Comparison of ENCODE assay signal across 8 cellular contexts in genomic region chr19:1258161-1258492, GRCh38. TPM values are rescaled to one million over a fixed set of nuclear protein-coding genes. Genes with fewer than 3 reads are reported as not detected.
A peak's percentile ranks its signal among the peaks of the same experiment; 100 is the strongest.
DNase-seq lines count a peak whose midpoint lies in the region; ATAC-seq, FAIRE-seq and TF ChIP-seq lines count a peak whose summit lies in the region.

No MANE protein-coding gene starts in this region.

- no peak overlapping the region for H2AFZ ChIP-seq in GM23338
- H2AFZ ChIP-seq in keratinocyte (ENCODE audit: control insufficient read depth, low read length), result no peak overlapping the region

- TF ChIP-seq CTCF in GM23338 (conservative IDR thresholded peaks at IDR 0.05; ENCODE audit: low read depth in 2 of 2), result no peak
- no peak for TF ChIP-seq CTCF in WTC11 (IDR thresholded peaks at IDR 0.05)
- no peak for TF ChIP-seq CTCF in keratinocyte (optimal IDR thresholded peaks at IDR 0.05 in 1 of 3, IDR thresholded peaks at IDR 0.05 in 1 of 3, conservative IDR thresholded peaks at IDR 0.05 in 1 of 3; ENCODE audit: extremely low read depth in 1 of 3, insufficient read depth in 2 of 3, low read length in 3 of 3)
- TF ChIP-seq CTCF in foreskin fibroblast (IDR thresholded peaks at IDR 0.05; ENCODE audit: low read depth, low read length), result no peak

- H3F3A ChIP-seq in GM23338 (replicated peaks; ENCODE audit: low read depth), result peaks cover 73% of the 10 kb centered on the region

- H3K79me2 ChIP-seq in GM23338 (replicated peaks; ENCODE audit: insufficient read depth) (peaks cover 26% of the 10 kb centered on the region), keratinocyte (ENCODE audit: control insufficient read depth, insufficient read depth, low read length) (peaks cover 44% of the 10 kb centered on the region)

- H3K27me3 Mint-ChIP-seq in GM23338 (ENCODE audit: insufficient read depth, low read depth, poor library complexity) (peaks cover 35% of the 10 kb centered on the region), WTC11 (ENCODE audit: low read depth) (no peaks in the 10 kb centered on the region)
- no peaks in the 10 kb centered on the region for H3K27me3 Mint-ChIP-seq in stimulated activated naive CD8-positive, alpha-beta T cell treated with anti-CD3 and anti-CD28 coated beads, Interleukin-15, Interleukin-2, amounts not matched to agents 100 ng/mL and 50 ng/mL, for 24 hours

- H3K4me1 Mint-ChIP-seq in GM23338 (peaks cover 58% of the 10 kb centered on the region), WTC11 (peaks cover 47% of the 10 kb centered on the region)
- peaks cover 66% of the 10 kb centered on the region for H3K4me1 Mint-ChIP-seq in stimulated activated naive CD8-positive, alpha-beta T cell treated with anti-CD3 and anti-CD28 coated beads, Interleukin-15, Interleukin-2, amounts not matched to agents 100 ng/mL and 50 ng/mL, for 24 hours (ENCODE audit: low read depth)

- POLR2A ChIA-PET in WTC11 (lab: Charles Lee), result interaction anchor here (3.6 kb wide), 1 partner anchor 10 kb away, joined by 31 read pairs; the partner anchor contains the start of gene CIRBP

- H3K36me3 Mint-ChIP-seq in GM23338 (ENCODE audit: low read depth) (peaks cover 52% of the 10 kb centered on the region), WTC11 (peaks cover 33% of the 10 kb centered on the region)
- H3K36me3 Mint-ChIP-seq in stimulated activated naive CD8-positive, alpha-beta T cell treated with anti-CD3 and anti-CD28 coated beads, Interleukin-15, Interleukin-2, amounts not matched to agents 100 ng/mL and 50 ng/mL, for 24 hours (ENCODE audit: low read depth), result peaks cover 26% of the 10 kb centered on the region

- DNase-seq in GM23338 (ENCODE audit: low spot score), result no peak
- no peak for DNase-seq in WTC11 (ENCODE audit: low spot score)
- DNase-seq in keratinocyte (ENCODE audit: low read depth, low spot score), result no peak
- no peak for DNase-seq in NCI-H748 (lab: John Stamatoyannopoulos, UW; ENCODE audit: unreplicated experiment)
- no peak for DNase-seq in foreskin fibroblast
- no peak for DNase-seq in GM03348 (ENCODE audit: low spot score)

- dilution Hi-C loops in keratinocyte (cut with MboI; ENCODE audit: extremely low pct_ligation_motif_present, low sequenced_read_pairs), result no loop called here

- H3K9me1 ChIP-seq in keratinocyte (ENCODE audit: control insufficient read depth, extremely low read depth, insufficient read depth, low read length), result no peaks in the 10 kb centered on the region

- H3K4me3 Mint-ChIP-seq in GM23338 (peak overlapping the region; percentile 39; the same call in 1 of the 3 replicates), WTC11 (0 out of 2 replicates have a peak overlapping the region, but pooled peaks have one; percentile 4)
- peak overlapping the region; percentile 58 for H3K4me3 Mint-ChIP-seq in stimulated activated naive CD8-positive, alpha-beta T cell treated with anti-CD3 and anti-CD28 coated beads, Interleukin-15, Interleukin-2, amounts not matched to agents 100 ng/mL and 50 ng/mL, for 24 hours

- H4K20me1 ChIP-seq in GM23338 (replicated peaks; ENCODE audit: insufficient read depth) (peaks cover 24% of the 10 kb centered on the region), keratinocyte (ENCODE audit: control insufficient read depth, extremely low read depth, insufficient read depth, low read length) (peaks cover 18% of the 10 kb centered on the region)

- no peaks in the 10 kb centered on the region for H3K9me3 ChIP-seq in keratinocyte (ENCODE audit: control insufficient read depth, low read depth, low read length)

- H3K9me3 Mint-ChIP-seq in GM23338 (no peaks in the 10 kb centered on the region; the same call in 1 of the 3 replicates), WTC11 (no peaks in the 10 kb centered on the region)
- H3K9me3 Mint-ChIP-seq in stimulated activated naive CD8-positive, alpha-beta T cell treated with anti-CD3 and anti-CD28 coated beads, Interleukin-15, Interleukin-2, amounts not matched to agents 100 ng/mL and 50 ng/mL, for 24 hours, result no peaks in the 10 kb centered on the region

- ATAC-seq in GM23338, result no peak
- no peak for ATAC-seq in WTC11
- no peak for ATAC-seq in GM21619 (IDR thresholded peaks at IDR 0.05; ENCODE audit: unreplicated experiment)

- no peak overlapping the region for H3K4me3 ChIP-seq in GM23338
- no peak overlapping the region for H3K4me3 ChIP-seq in keratinocyte (ENCODE audit: control insufficient read depth in 2 of 3, extremely low read depth in 1 of 3, insufficient read depth in 2 of 3, low read depth in 1 of 3, low read length in 3 of 3)
- H3K4me3 ChIP-seq in foreskin fibroblast (ENCODE audit: low read depth in 1 of 2, low read length in 2 of 2), result no peak overlapping the region

- H3K27ac Mint-ChIP-seq in GM23338 (no peak overlapping the region), WTC11 (peak overlapping the region; percentile 78; the same call in 1 of the 2 replicates)
- H3K27ac Mint-ChIP-seq in stimulated activated naive CD8-positive, alpha-beta T cell treated with anti-CD3 and anti-CD28 coated beads, Interleukin-15, Interleukin-2, amounts not matched to agents 100 ng/mL and 50 ng/mL, for 24 hours, result peak overlapping the region; percentile 93

- H3K27ac ChIP-seq in GM23338 (ENCODE audit: low read depth) (peak overlapping the region; percentile 94), keratinocyte (ENCODE audit: control insufficient read depth, insufficient read depth, low read length) (no peak overlapping the region)

- no peaks in the 10 kb centered on the region for H3K27me3 ChIP-seq in GM23338 (ENCODE audit: insufficient read depth)
- no peaks in the 10 kb centered on the region for H3K27me3 ChIP-seq in keratinocyte (ENCODE audit: control insufficient read depth, extremely low read depth, insufficient read depth, low read length)

- peaks cover 50% of the 10 kb centered on the region for H3K4me1 ChIP-seq in GM23338 (ENCODE audit: insufficient read depth)
- H3K4me1 ChIP-seq in keratinocyte (ENCODE audit: control insufficient read depth, extremely low read depth, insufficient read depth, low read length), result peaks cover 61% of the 10 kb centered on the region

- FAIRE-seq in keratinocyte (lab: Jason Lieb, UNC), result no peak

- H3K36me3 ChIP-seq in GM23338 (ENCODE audit: insufficient read depth) (peaks cover 19% of the 10 kb centered on the region), keratinocyte (ENCODE audit: control insufficient read depth in 2 of 2, extremely low read depth in 1 of 2, insufficient read depth in 2 of 2, low read length in 2 of 2) (peaks cover 28 to 46% of the 10 kb centered on the region in 2 experiments)

- H3K4me2 ChIP-seq in GM23338, result peak overlapping the region; percentile 35; the same call in 1 of the 2 replicates
- peak overlapping the region; percentile 16 for H3K4me2 ChIP-seq in keratinocyte (ENCODE audit: control insufficient read depth, extremely low read depth, insufficient read depth, low read depth, low read length)

- no peaks in the 10 kb centered on the region for H3K9me2 ChIP-seq in GM23338 (ENCODE audit: insufficient read depth)

- CTCF ChIA-PET in WTC11 (lab: Charles Lee), result interaction anchor here (1.0 to 15.6 kb wide), 3 partner anchors 8 to 133 kb away, joined by 5 to 648 read pairs (median 17); partner anchors contain the start of gene ATP5F1D

- H3K9ac ChIP-seq in keratinocyte (ENCODE audit: control insufficient read depth, extremely low read depth, insufficient read depth, low read length), result peak overlapping the region; percentile 15

RNA-seq across cellular contexts. Expression of gene MIDN, which starts 9.7 kb away (rescaled TPM):
- total RNA-seq in GM23338 (2014; rRNA removed; shearing (Covaris generic)), result 84.5 and 113 TPM in 2 replicates
- polyA plus RNA-seq in GM23338 (2016; fragmentation: Nextera tagmentation; extraction: Ambion mirVana), result 28.6 and 33.3 TPM in 2 replicates
- 189 to 190 TPM (median 189 TPM) in 3 replicates for total RNA-seq in WTC11 (2021)
- polyA plus RNA-seq in keratinocyte, result 4.7 to 14.1 TPM (median 6.8 TPM) in 3 replicates
- polyA plus RNA-seq in keratinocyte (2011; ENCODE audit: low read depth), result 9.3 TPM
- polyA plus RNA-seq in keratinocyte (2011; cell fraction: cytosol; rRNA removed), result 3.8 and 6.9 TPM in 2 replicates
- polyA plus RNA-seq in keratinocyte (2011; cell fraction: nucleus; rRNA removed), result 23.5 and 31.4 TPM in 2 replicates
- polyA plus RNA-seq in keratinocyte (2012; ENCODE audit: low replicate concordance), result 23.0 and 30.3 TPM in 2 replicates
- polyA minus RNA-seq in keratinocyte, result 5.9 to 26.1 TPM (median 6.6 TPM) in 3 replicates
- 44.9 TPM for polyA minus RNA-seq in keratinocyte (2011; cell fraction: cytosol; rRNA and poly(A)+ RNA removed)
- 31.4 and 35.8 TPM in 2 replicates for polyA minus RNA-seq in keratinocyte (2011; cell fraction: nucleus; rRNA and poly(A)+ RNA removed)

RNA-seq across cellular contexts. Expression of gene CIRBP, which starts 11.0 kb away (rescaled TPM):
- 152 and 202 TPM in 2 replicates for total RNA-seq in GM23338 (2014; rRNA removed; shearing (Covaris generic))
- polyA plus RNA-seq in GM23338 (2016; fragmentation: Nextera tagmentation; extraction: Ambion mirVana) (153 and 160 TPM in 2 replicates), keratinocyte (97.5 to 164 TPM (median 113 TPM) in 3 replicates)
- 256 to 298 TPM (median 256 TPM) in 3 replicates for total RNA-seq in WTC11 (2021)
- 140 TPM for polyA plus RNA-seq in keratinocyte (2011; ENCODE audit: low read depth)
- polyA plus RNA-seq in keratinocyte (2011; cell fraction: cytosol; rRNA removed), result 57.4 and 107 TPM in 2 replicates
- 226 and 247 TPM in 2 replicates for polyA plus RNA-seq in keratinocyte (2011; cell fraction: nucleus; rRNA removed)
- 130 and 149 TPM in 2 replicates for polyA plus RNA-seq in keratinocyte (2012; ENCODE audit: low replicate concordance)
- polyA minus RNA-seq in keratinocyte, result 15.5 to 48.4 TPM (median 20.1 TPM) in 3 replicates
- polyA minus RNA-seq in keratinocyte (2011; cell fraction: cytosol; rRNA and poly(A)+ RNA removed), result 122 TPM
- 28.2 and 42.2 TPM in 2 replicates for polyA minus RNA-seq in keratinocyte (2011; cell fraction: nucleus; rRNA and poly(A)+ RNA removed)

RNA-seq across cellular contexts. Expression of gene ATP5F1D, which starts 16.6 kb away (rescaled TPM):
- 78.7 and 139 TPM in 2 replicates for total RNA-seq in GM23338 (2014; rRNA removed; shearing (Covaris generic))
- 396 and 420 TPM in 2 replicates for polyA plus RNA-seq in GM23338 (2016; fragmentation: Nextera tagmentation; extraction: Ambion mirVana)
- total RNA-seq in WTC11 (2021), result 262 to 277 TPM (median 270 TPM) in 3 replicates
- polyA plus RNA-seq in keratinocyte, result 51.3 to 95.4 TPM (median 80.0 TPM) in 3 replicates
- polyA plus RNA-seq in keratinocyte (2011; ENCODE audit: low read depth), result 74.6 TPM
- 33.2 and 137 TPM in 2 replicates for polyA plus RNA-seq in keratinocyte (2011; cell fraction: cytosol; rRNA removed)
- 27.1 and 36.2 TPM in 2 replicates for polyA plus RNA-seq in keratinocyte (2011; cell fraction: nucleus; rRNA removed)
- 91.2 and 205 TPM in 2 replicates for polyA plus RNA-seq in keratinocyte (2012; ENCODE audit: low replicate concordance)
- polyA minus RNA-seq in keratinocyte, result 23.4 to 39.5 TPM (median 25.4 TPM) in 3 replicates
- polyA minus RNA-seq in keratinocyte (2011; cell fraction: cytosol; rRNA and poly(A)+ RNA removed), result 297 TPM
- 29.9 and 36.3 TPM in 2 replicates for polyA minus RNA-seq in keratinocyte (2011; cell fraction: nucleus; rRNA and poly(A)+ RNA removed)

RNA-seq across cellular contexts. Expression of gene FAM174C, which starts 17.2 kb away (rescaled TPM):
- total RNA-seq in GM23338 (2014; rRNA removed; shearing (Covaris generic)), result 39.2 and 60.4 TPM in 2 replicates
- polyA plus RNA-seq in GM23338 (2016; fragmentation: Nextera tagmentation; extraction: Ambion mirVana) (62.3 and 68.0 TPM in 2 replicates), keratinocyte (18.5 to 30.1 TPM (median 27.6 TPM) in 3 replicates)
- total RNA-seq in WTC11 (2021), result 59.4 to 65.9 TPM (median 65.7 TPM) in 3 replicates
- 16.5 TPM for polyA plus RNA-seq in keratinocyte (2011; ENCODE audit: low read depth)
- 23.5 and 65.8 TPM in 2 replicates for polyA plus RNA-seq in keratinocyte (2011; cell fraction: cytosol; rRNA removed)
- 16.3 and 21.3 TPM in 2 replicates for polyA plus RNA-seq in keratinocyte (2011; cell fraction: nucleus; rRNA removed)
- 45.3 and 60.9 TPM in 2 replicates for polyA plus RNA-seq in keratinocyte (2012; ENCODE audit: low replicate concordance)
- 7.1 to 15.1 TPM (median 8.0 TPM) in 3 replicates for polyA minus RNA-seq in keratinocyte
- 49.3 TPM for polyA minus RNA-seq in keratinocyte (2011; cell fraction: cytosol; rRNA and poly(A)+ RNA removed)
- 3.1 and 5.0 TPM in 2 replicates for polyA minus RNA-seq in keratinocyte (2011; cell fraction: nucleus; rRNA and poly(A)+ RNA removed)

RNA-seq across cellular contexts. Expression of gene CBARP, which starts 20.3 kb away (rescaled TPM):
- total RNA-seq in GM23338 (2014; rRNA removed; shearing (Covaris generic)), result 10.8 and 14.1 TPM in 2 replicates
- polyA plus RNA-seq in GM23338 (2016; fragmentation: Nextera tagmentation; extraction: Ambion mirVana) (2.0 TPM in 2 replicates), keratinocyte (0.93 to 2.8 TPM (median 1.2 TPM) in 3 replicates)
- total RNA-seq in WTC11 (2021), result 21.9 to 23.6 TPM (median 23.4 TPM) in 3 replicates
- polyA plus RNA-seq in keratinocyte (2011; ENCODE audit: low read depth), result 0.51 TPM
- 0.55 and 1.9 TPM in 2 replicates for polyA plus RNA-seq in keratinocyte (2011; cell fraction: cytosol; rRNA removed)
- polyA plus RNA-seq in keratinocyte (2011; cell fraction: nucleus; rRNA removed), result 3.6 and 6.2 TPM in 2 replicates
- polyA plus RNA-seq in keratinocyte (2012; ENCODE audit: low replicate concordance), result 3.5 and 3.6 TPM in 2 replicates
- 0.30 to 1.2 TPM (median 1.2 TPM) in 3 replicates for polyA minus RNA-seq in keratinocyte
- polyA minus RNA-seq in keratinocyte (2011; cell fraction: cytosol; rRNA and poly(A)+ RNA removed), result 11.5 TPM
- 3.4 and 7.1 TPM in 2 replicates for polyA minus RNA-seq in keratinocyte (2011; cell fraction: nucleus; rRNA and poly(A)+ RNA removed)

Comparison
In these comparisons a context has a peak if more than half of its experiments do, and no peak if none do; other contexts are left out.
1. H3K4me3 Mint-ChIP-seq: peak in every context shown above with its lines; median percentile 58 in stimulated activated naive CD8-positive, alpha-beta T cell treated with anti-CD3 and anti-CD28 coated beads, Interleukin-15, Interleukin-2, amounts not matched to agents 100 ng/mL and 50 ng/mL, for 24 hours; 39 in GM23338; 4 in WTC11.